Comparison of ENCODE assay signal across 8 cellular contexts in genomic region chr1:33347650-33347992, GRCh38. TPM values are rescaled to one million over a fixed set of nuclear protein-coding genes. Genes with fewer than 3 reads are reported as not detected.
DNase-seq lines count a peak whose midpoint lies in the region; ATAC-seq, FAIRE-seq and TF ChIP-seq lines count a peak whose summit lies in the region.

No MANE protein-coding gene starts in this region.

- WGBS in liver: 18% methylated on average over 5 of the region's 5 CpGs

- H3K4me1 ChIP-seq in ACC112 (ENCODE audit: control insufficient read depth, insufficient read depth, low read length, unreplicated experiment) (peaks cover 50% of the 10 kb centered on the region), liver (ENCODE audit: control insufficient read depth in 4 of 4, insufficient read depth in 4 of 4, low read length in 3 of 4) (peaks cover 7 to 62% (median 41%) of the 10 kb centered on the region in 4 donors), upper lobe of right lung (peaks cover 66% of the 10 kb centered on the region)

- H2AFZ ChIP-seq in ACC112 (ENCODE audit: low read length, unreplicated experiment): no peak overlapping the region

- peak overlapping the region; percentile 98 for H3K4me3 ChIP-seq in ACC112 (ENCODE audit: low read depth, low read length)
- peak overlapping the region; percentile 66; the same call in 1 of the 2 replicates for H3K4me3 ChIP-seq in LNCaP clone FGC (ENCODE audit: low read depth, low read length)
- H3K4me3 ChIP-seq in brain microvascular endothelial cell (ENCODE audit: low read depth, low read length): peak overlapping the region; percentile 90
- peak overlapping the region; percentile 86 to 94 (median 92) for H3K4me3 ChIP-seq in liver (ENCODE audit: low read depth in 1 of 3, low read length in 3 of 3)
- H3K4me3 ChIP-seq in upper lobe of right lung: peak overlapping the region; percentile 78

- no peaks in the 10 kb centered on the region for H3K9me3 ChIP-seq in liver (ENCODE audit: control insufficient read depth in 4 of 4, low read length in 3 of 4)
- no peaks in the 10 kb centered on the region for H3K9me3 ChIP-seq in upper lobe of right lung

- peak overlapping the region; percentile 92 to 99 for H3K9ac ChIP-seq in liver (ENCODE audit: low read depth in 1 of 2, low read length in 2 of 2)

- no peak for TF ChIP-seq RAD21 in liver (IDR thresholded peaks at IDR 0.05)

- intact Hi-C loops in upper lobe of right lung (cut with DNase I): no loop called here

- TF ChIP-seq POLR2A in GM12892 (IDR thresholded peaks at IDR 0.05; ENCODE audit: low read depth, low read length): no peak

- in situ Hi-C loops in brain microvascular endothelial cell (cut with HindIII; ENCODE audit: low pct_ligation_motif_present, low sequenced_read_pairs): no loop called here

- FAIRE-seq in GM12892 (lab: Jason Lieb, UNC): no peak

- H3K79me2 ChIP-seq in ACC112 (ENCODE audit: control insufficient read depth, insufficient read depth, low read length, unreplicated experiment): peaks cover 75% of the 10 kb centered on the region

- ATAC-seq in upper lobe of right lung: no peak
- ATAC-seq in HG03039 (IDR thresholded peaks at IDR 0.05; ENCODE audit: unreplicated experiment): no peak

- peaks cover 34% of the 10 kb centered on the region for H3K36me3 ChIP-seq in ACC112 (ENCODE audit: insufficient read depth, low read length)
- peaks cover 46% of the 10 kb centered on the region for H3K36me3 ChIP-seq in brain microvascular endothelial cell (replicated peaks)
- H3K36me3 ChIP-seq in liver (ENCODE audit: control insufficient read depth in 4 of 4, insufficient read depth in 3 of 4, low read depth in 1 of 4, low read length in 3 of 4): no peaks in the 10 kb centered on the region
- H3K36me3 ChIP-seq in upper lobe of right lung: peaks cover 4% of the 10 kb centered on the region

- peak overlapping the region; percentile 98 for H3K27ac ChIP-seq in ACC112 (ENCODE audit: low read depth, low read length)
- H3K27ac ChIP-seq in brain microvascular endothelial cell: peak overlapping the region; percentile 93
- H3K27ac ChIP-seq in liver (ENCODE audit: low read depth in 1 of 2, low read length in 2 of 2): peak overlapping the region; percentile 97 to 99
- H3K27ac ChIP-seq in upper lobe of right lung: peak overlapping the region; percentile 96

- DNase-seq in LNCaP clone FGC (ENCODE audit: low read depth): no peak
- DNase-seq in brain microvascular endothelial cell: no peak
- no peak for DNase-seq in upper lobe of right lung
- no peak for DNase-seq in GM12892 (ENCODE audit: insufficient read length)
- no peak for DNase-seq in NCI-H2081 treated with DMSO at 0.1 percent for 48 hours (lab: John Stamatoyannopoulos, UW)

- no peaks in the 10 kb centered on the region for H3K27me3 ChIP-seq in ACC112 (ENCODE audit: insufficient read depth, low read length)
- no peaks in the 10 kb centered on the region for H3K27me3 ChIP-seq in brain microvascular endothelial cell (replicated peaks)
- no peaks in the 10 kb centered on the region for H3K27me3 ChIP-seq in liver (ENCODE audit: control insufficient read depth in 4 of 4, insufficient read depth in 4 of 4, low read length in 3 of 4)
- H3K27me3 ChIP-seq in upper lobe of right lung: no peaks in the 10 kb centered on the region

- TF ChIP-seq CTCF in LNCaP clone FGC (IDR thresholded peaks at IDR 0.05; ENCODE audit: control insufficient read depth, extremely low read depth, insufficient read depth) (no peak), brain microvascular endothelial cell (IDR thresholded peaks at IDR 0.05; ENCODE audit: low read depth, low read length, missing control alignments) (no peak), liver (IDR thresholded peaks at IDR 0.05; ENCODE audit: low read depth, low read length, missing input control) (no peak), upper lobe of right lung (IDR thresholded peaks at IDR 0.05) (no peak)

TF ChIP-seq in liver, 16 proteins besides CTCF, POLR2A, EP300 and RAD21:
- TF ChIP-seq FOXA1 (IDR thresholded peaks at IDR 0.05) (no peak), EGR1 (IDR thresholded peaks at IDR 0.05; ENCODE audit: low read depth in 2 of 2) (peak in 1 of 2 donors; percentile 4)

RNA-seq across cellular contexts. Expression of gene A3GALT2, which starts 26.7 kb away (rescaled TPM):
- total RNA-seq in liver: not detected
- not detected for polyA plus RNA-seq in liver
- not detected for total RNA-seq in upper lobe of right lung
- not detected for polyA plus RNA-seq in GM12892 (2012; ENCODE audit: missing spikeins)
